In genomic region chr1:219173758-219174671, GRCh38 we compare ENCODE assay signal across 1 cellular context.
TF ChIP-seq lines count a peak whose summit lies in the region.

Gene LYPLAL1 (plus strand): TSS chr1:219173878. CDS start chr1:219173891, 13 bp downstream.

TF ChIP-seq in A549, 52 proteins besides CTCF, POLR2A, EP300 and RAD21 (continued from another document):
- TF ChIP-seq E2F6 (IDR thresholded peaks at IDR 0.05; ENCODE audit: borderline replicate concordance, low read depth) (peak; percentile 78), NR3C1 (IDR thresholded peaks at IDR 0.05) (no peak), RCOR1 (IDR thresholded peaks at IDR 0.05; ENCODE audit: low read depth, low read length) (no peak), CEBPB (IDR thresholded peaks at IDR 0.05) (no peak), PBX3 (IDR thresholded peaks at IDR 0.05) (peak; percentile 40; the same call in 1 of the 2 replicates), NPAS2 (CRISPR knock-in tag; IDR thresholded peaks at IDR 0.05; ENCODE audit: borderline replicate concordance) (no peak), FOXS1 (CRISPR knock-in tag; IDR thresholded peaks at IDR 0.05) (no peak)
